ENCODE assay signal across 11 cellular contexts in genomic region chr4:4426511-4427477, GRCh38. TPM values are rescaled to one million over a fixed set of nuclear protein-coding genes. Genes with fewer than 3 reads are reported as not detected.
A peak's percentile ranks its signal among the peaks of the same experiment; 100 is the strongest.
DNase-seq lines count a peak whose midpoint lies in the region; ATAC-seq and TF ChIP-seq lines count a peak whose summit lies in the region.
"Had no signal": no experiment of that assay in that cellular context is flagged by ENCODE, and none has a peak within 500 bp of the region (broad histone marks: within the 10 kb centered on the region; RNA-seq: fewer than 3 reads in every experiment).

No MANE protein-coding gene starts in this region.

- no peak overlapping the region for H3K27ac Mint-ChIP-seq in T-helper 2 cell treated with Interferon-gamma antibody and Interleukin-4, amounts not matched to agents 5 μg/mL and 100 μg/mL, for 36 hours
- H3K27ac Mint-ChIP-seq: memory B cell had no signal

- TF ChIP-seq CTCF in WI38 (IDR thresholded peaks at IDR 0.05; ENCODE audit: low read depth, low read length) (0 out of 2 replicates have a peak, but pooled peaks have one; percentile 6), retinal pigment epithelial cell (conservative IDR thresholded peaks at IDR 0.05; ENCODE audit: low read depth, low read length) (peak; percentile 21)

- no peaks in the 10 kb centered on the region for H3K9me3 Mint-ChIP-seq in T-helper 2 cell treated with Interferon-gamma antibody and Interleukin-4, amounts not matched to agents 5 μg/mL and 100 μg/mL, for 36 hours
- H3K9me3 Mint-ChIP-seq: memory B cell had no signal

- H3K4me3 ChIP-seq in H7 (ENCODE audit: insufficient read depth, low read depth, low read length) (no peak overlapping the region), WI38 (ENCODE audit: low read depth, low read length) (no peak overlapping the region), iPS-20b (ENCODE audit: low read length) (peak overlapping the region; percentile 7; the same call in 1 of the 2 replicates), retinal pigment epithelial cell (ENCODE audit: low read length) (no peak overlapping the region)
- H3K4me3 ChIP-seq: cardiac muscle cell, K562 had no signal

- intact Hi-C loops in sciatic nerve (cut with DNase I), result no loop called here

- DNase-seq in H7 (peak; percentile 79), retinal pigment epithelial cell (ENCODE audit: low read depth) (no peak), sciatic nerve (ENCODE audit: low spot score) (no peak)
- DNase-seq in T-helper 2 cell treated with Interferon-gamma antibody and Interleukin-4, amounts not matched to agents 5 μg/mL and 100 μg/mL, for 36 hours (ENCODE audit: low spot score), result no peak
- DNase-seq: NCI-H1436 had no signal

- H3K27ac ChIP-seq in iPS-20b (ENCODE audit: low read length), result no peak overlapping the region
- H3K27ac ChIP-seq: cardiac muscle cell had no signal

- H3K4me3 Mint-ChIP-seq in T-helper 2 cell treated with Interferon-gamma antibody and Interleukin-4, amounts not matched to agents 5 μg/mL and 100 μg/mL, for 36 hours, result no peak overlapping the region
- H3K4me3 Mint-ChIP-seq: memory B cell had no signal

- no peaks in the 10 kb centered on the region for H3K9me3 ChIP-seq in iPS-20b (ENCODE audit: insufficient read depth, low read depth, low read length)

- no peak for ATAC-seq in GM18519 (IDR thresholded peaks at IDR 0.05; ENCODE audit: low FRiP score, unreplicated experiment)
- no peak for ATAC-seq in sciatic nerve
- ATAC-seq: K562 had no signal

- H3K36me3 ChIP-seq in H7 (replicated peaks; ENCODE audit: control insufficient read depth, insufficient read depth, low read length) (no peaks in the 10 kb centered on the region; the same call in 1 of the 2 replicates), iPS-20b (ENCODE audit: insufficient read depth, low read depth, low read length) (no peaks in the 10 kb centered on the region)

- H3K4me1 ChIP-seq in iPS-20b (ENCODE audit: insufficient read depth, low read length), result peaks cover 43% of the 10 kb centered on the region

- no peak overlapping the region for H3K9ac ChIP-seq in iPS-20b (ENCODE audit: low read depth, low read length)

- no peaks in the 10 kb centered on the region for H3K36me3 Mint-ChIP-seq in T-helper 2 cell treated with Interferon-gamma antibody and Interleukin-4, amounts not matched to agents 5 μg/mL and 100 μg/mL, for 36 hours (ENCODE audit: low read depth)

- H3K27me3 ChIP-seq in H7 (ENCODE audit: control insufficient read depth, insufficient read depth, low read length) (no peaks in the 10 kb centered on the region), iPS-20b (ENCODE audit: insufficient read depth, low read length) (peaks cover 5% of the 10 kb centered on the region; the same call in 1 of the 2 replicates)
- H3K27me3 ChIP-seq: cardiac muscle cell had no signal

- H3K27me3 Mint-ChIP-seq in T-helper 2 cell treated with Interferon-gamma antibody and Interleukin-4, amounts not matched to agents 5 μg/mL and 100 μg/mL, for 36 hours (ENCODE audit: low read depth), result no peaks in the 10 kb centered on the region
- H3K27me3 Mint-ChIP-seq: memory B cell had no signal

- H3K4me1 Mint-ChIP-seq in T-helper 2 cell treated with Interferon-gamma antibody and Interleukin-4, amounts not matched to agents 5 μg/mL and 100 μg/mL, for 36 hours (ENCODE audit: low read depth), result peaks cover 3% of the 10 kb centered on the region

RNA-seq across cellular contexts. Expression of gene NSG1, which starts 39.9 kb away (rescaled TPM):
- total RNA-seq in H7 (2014; rRNA removed; shearing (Covaris generic)), result 25.3 and 31.1 TPM in 2 replicates
- 12.2 TPM for total RNA-seq in sciatic nerve
- total RNA-seq: K562 had no signal
